ENCODE assay signal across 21 cellular contexts in the genomic region with DNA sequence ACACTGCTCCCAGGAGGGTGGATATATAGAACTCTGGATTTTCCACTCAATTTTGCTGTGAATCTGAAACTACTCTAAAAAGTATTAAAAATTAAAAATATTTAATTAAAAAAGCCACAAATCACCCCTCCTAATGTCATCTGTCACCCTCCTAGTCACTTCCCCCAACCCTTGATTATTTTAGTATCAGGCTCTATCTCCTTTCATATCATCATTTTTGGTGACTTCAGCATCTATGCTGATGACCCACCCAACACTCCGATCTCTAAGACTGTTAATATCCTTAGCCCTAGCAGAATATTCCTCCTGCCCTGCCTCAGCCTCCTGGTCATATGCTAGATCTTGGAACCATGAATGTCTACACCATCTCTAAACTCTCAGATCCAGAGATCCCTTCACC.
DNase-seq lines count a peak whose midpoint lies in the region; ATAC-seq, FAIRE-seq and TF ChIP-seq lines count a peak whose summit lies in the region.
"Had no signal": no experiment of that assay in that cellular context is flagged by ENCODE, and none has a peak within 500 bp of the region (broad histone marks: within the 10 kb centered on the region; RNA-seq: fewer than 3 reads in every experiment).

No MANE protein-coding gene starts in this region.

- TF ChIP-seq CTCF in right atrium auricular region (IDR thresholded peaks at IDR 0.05), result no peak
- no peak for TF ChIP-seq CTCF in GM12878 (IDR thresholded peaks at IDR 0.05 in 2 of 3, conservative IDR thresholded peaks at IDR 0.05 in 1 of 3; ENCODE audit: control insufficient read depth in 2 of 3, extremely low read depth in 1 of 3, insufficient read depth in 1 of 3, low read depth in 3 of 3, low read length in 3 of 3)
- no peak for TF ChIP-seq CTCF in parathyroid adenoma (IDR thresholded peaks at IDR 0.05)
- no peak for TF ChIP-seq CTCF in vagina (IDR thresholded peaks at IDR 0.05)

- H2AFZ ChIP-seq in GM12878 (ENCODE audit: control insufficient read depth, low read depth, low read length), result peak overlapping the region; percentile 66
- peak overlapping the region; percentile 76 for H2AFZ ChIP-seq in parathyroid adenoma

- POLR2A ChIA-PET in GM12878 (lab: Charles Lee), result interaction anchor here (0.7 to 1.7 kb wide), 8 partner anchors 19 to 214 kb away, joined by 3 to 6 read pairs (median 3); no protein-coding TSS in a partner anchor

- H3K79me2 ChIP-seq in GM12878 (ENCODE audit: control insufficient read depth, insufficient read depth, low read length), result peaks cover 2% of the 10 kb centered on the region; the same call in 1 of the 2 replicates
- peaks cover 3% of the 10 kb centered on the region for H3K79me2 ChIP-seq in parathyroid adenoma

- FAIRE-seq in GM12878 (lab: Jason Lieb, UNC), result no peak
- FAIRE-seq: A549, G401.6, small intestine had no signal

- H3K27ac ChIP-seq in right atrium auricular region (peak overlapping the region; percentile 95 to 96), GM12878 (ENCODE audit: control insufficient read depth, insufficient read depth) (peak overlapping the region; percentile 91), parathyroid adenoma (peak overlapping the region; percentile 45), vagina (peak overlapping the region; percentile 92)

- H3K9me3 ChIP-seq in right atrium auricular region (no peaks in the 10 kb centered on the region), GM12878 (replicated peaks; ENCODE audit: control insufficient read depth, insufficient read depth, low read length) (peaks cover 4% of the 10 kb centered on the region; the same call in 2 of the 3 replicates), parathyroid adenoma (ENCODE audit: control insufficient read depth, low read length) (no peaks in the 10 kb centered on the region), vagina (no peaks in the 10 kb centered on the region)

- peaks cover 0 to 61% of the 10 kb centered on the region in 2 donors for H3K4me1 ChIP-seq in right atrium auricular region
- H3K4me1 ChIP-seq in GM12878 (ENCODE audit: control insufficient read depth, insufficient read depth, low read length), result peaks cover 57% of the 10 kb centered on the region
- H3K4me1 ChIP-seq in parathyroid adenoma, result peaks cover 27% of the 10 kb centered on the region
- H3K4me1 ChIP-seq in vagina, result peaks cover 56% of the 10 kb centered on the region

- H3K27me3 ChIP-seq in right atrium auricular region, result no peaks in the 10 kb centered on the region
- H3K27me3 ChIP-seq in GM12878 (replicated peaks in 1 of 2; ENCODE audit: control insufficient read depth in 2 of 2, insufficient read depth in 2 of 2, low read length in 1 of 2), result no peaks in the 10 kb centered on the region
- no peaks in the 10 kb centered on the region for H3K27me3 ChIP-seq in parathyroid adenoma (ENCODE audit: control insufficient read depth, insufficient read depth, low read length)
- no peaks in the 10 kb centered on the region for H3K27me3 ChIP-seq in vagina

- no peak for TF ChIP-seq EP300 in GM12878 (IDR thresholded peaks at IDR 0.05; ENCODE audit: borderline replicate concordance in 1 of 2, control insufficient read depth in 1 of 2, low read depth in 2 of 2, low read length in 2 of 2)

- H3K36me3 ChIP-seq in right atrium auricular region (no peaks in the 10 kb centered on the region), GM12878 (ENCODE audit: control insufficient read depth in 2 of 2, insufficient read depth in 2 of 2, low read length in 1 of 2) (no peaks in the 10 kb centered on the region), parathyroid adenoma (ENCODE audit: control insufficient read depth, insufficient read depth, low read length) (no peaks in the 10 kb centered on the region), vagina (no peaks in the 10 kb centered on the region)

- H3K9ac ChIP-seq in GM12878 (ENCODE audit: control insufficient read depth, insufficient read depth, low read length), result peak overlapping the region; percentile 41; the same call in 1 of the 2 replicates
- H3K9ac ChIP-seq in parathyroid adenoma, result no peak overlapping the region

- intact Hi-C loops in left ventricle myocardium superior (cut with micrococcal nuclease) (no loop called here), GM12878 (cut with micrococcal nuclease; ENCODE audit: unreplicated experiment) (loop anchor here (2.0 to 5.0 kb wide), 3 partner anchors 110 to 254 kb away; no protein-coding TSS in a partner anchor), vagina (cut with DNase I) (loop anchor here (5.0 to 10.0 kb wide), 2 partner anchors 109 to 336 kb away; partner anchors contain the start of gene AFTPH)

- no peak for ATAC-seq in left ventricle myocardium superior
- peak; percentile 6; the same call in 1 of the 3 replicates for ATAC-seq in GM12878
- no peak for ATAC-seq in HG03196 (IDR thresholded peaks at IDR 0.05; ENCODE audit: unreplicated experiment)
- ATAC-seq: A549; activated naive CD8-positive, alpha-beta T cell treated with anti-CD3 and anti-CD28 coated beads, Interleukin-2, amount 50 U/mL, for 24 hours; esophagus mucosa; stimulated activated naive CD8-positive, alpha-beta T cell treated with anti-CD3 and anti-CD28 coated beads, Interleukin-15, amount 100 ng/mL, for 72 hours had no signal

- DNase-seq in right atrium auricular region (ENCODE audit: low spot score) (no peak), left ventricle myocardium superior (no peak), GM12878 (ENCODE audit: low read depth, low spot score) (no peak), vagina (ENCODE audit: extremely low spot score in 2 of 2) (no peak), medulla oblongata (ENCODE audit: extremely low spot score) (no peak), NCI-H2227 (lab: John Stamatoyannopoulos, UW; ENCODE audit: unreplicated experiment) (no peak)
- DNase-seq: activated CD4-positive, alpha-beta T cell treated with anti-CD3 and anti-CD28 coated beads for 48 hours; activated CD8-positive, alpha-beta memory T cell treated with anti-CD3 and anti-CD28 coated beads, Interleukin-2, amount 50 U/mL, for 4 hours; activated naive CD8-positive, alpha-beta T cell treated with anti-CD3 and anti-CD28 coated beads, Interleukin-2, amount 50 U/mL, for 24 hours; DMS 273 treated with DMSO at 0.1 percent for 48 hours; HFFc6; NCI-H1694 treated with DMSO at 0.1 percent for 48 hours; NCI-H226; small intestine; stimulated activated CD4-positive, alpha-beta T cell treated with anti-CD3 and anti-CD28 coated beads, Interleukin-4, amount 100 ng/mL, for 1 hour; stimulated activated naive CD8-positive, alpha-beta T cell treated with anti-CD3 and anti-CD28 coated beads, Interleukin-15, amount 100 ng/mL, for 72 hours had no signal

- no peaks in the 10 kb centered on the region for H4K20me1 ChIP-seq in GM12878 (ENCODE audit: control insufficient read depth, insufficient read depth)

- TF ChIP-seq RAD21 in GM12878 (IDR thresholded peaks at IDR 0.05; ENCODE audit: insufficient read depth, low read depth, low read length), result no peak

- H3K4me2 ChIP-seq in GM12878 (ENCODE audit: control insufficient read depth, insufficient read depth), result peak overlapping the region; percentile 98
- H3K4me2 ChIP-seq in parathyroid adenoma (ENCODE audit: low read length), result no peak overlapping the region

- in situ Hi-C loops in GM12878 (cut with MboI), result loop anchor here (5.0 to 10.0 kb wide), 4 partner anchors 219 to 529 kb away; partner anchors contain the start of gene AFTPH

- BruUV-seq in GM12878 (replicated peaks; lab: Mats Ljungman, UMichigan), result no TSS peak

- RAD21 ChIA-PET in GM12878 (lab: Charles Lee; ENCODE audit: unreplicated experiment), result interaction anchor here (0.7 to 7.7 kb wide), 12 partner anchors 12 to 337 kb away, joined by 3 to 88 read pairs (median 10); partner anchors contain the start of genes AFTPH and SERTAD2

- no peak for TF ChIP-seq POLR2A in GM12878 (IDR thresholded peaks at IDR 0.05; ENCODE audit: low read depth, low read length)
- TF ChIP-seq POLR2A in vagina (IDR thresholded peaks at IDR 0.05), result no peak

- SMC1A ChIA-PET in GM12878 (lab: Charles Lee; ENCODE audit: uncharacterized antibody, unreplicated experiment), result interaction anchor here (0.9 to 7.6 kb wide), 22 partner anchors 8 to 532 kb away, joined by 3 to 52 read pairs (median 6); partner anchors contain the start of gene AFTPH

- no peak overlapping the region for H3K4me3 ChIP-seq in right atrium auricular region
- peak overlapping the region; percentile 21; the same call in 1 of the 2 replicates for H3K4me3 ChIP-seq in GM12878
- H3K4me3 ChIP-seq in parathyroid adenoma (ENCODE audit: low read depth, low read length), result no peak overlapping the region
- H3K4me3 ChIP-seq in vagina, result no peak overlapping the region
- H3K4me3 ChIP-seq: A549 had no signal

- CTCF ChIA-PET in GM12878 (lab: Yijun Ruan, JAX), result interaction anchor here (1.0 to 3.2 kb wide), 16 partner anchors 12 to 530 kb away, joined by 3 to 21 read pairs (median 6); partner anchors contain the start of gene AFTPH

- 35% methylated on average over 1 of the region's 1 CpG for WGBS in GM12878 (ENCODE audit: insufficient coverage, insufficient replicate concordance, low lambda C conversion rate, missing lambda C conversion rate)

TF ChIP-seq in GM12878, 131 proteins besides CTCF, POLR2A, EP300 and RAD21 (continues in another document):
- TF ChIP-seq BACH1 (IDR thresholded peaks at IDR 0.05; ENCODE audit: borderline replicate concordance) (no peak), NR2C2 (IDR thresholded peaks at IDR 0.05; ENCODE audit: borderline replicate concordance, control insufficient read depth, insufficient read length, low read depth) (no peak), CHD4 (IDR thresholded peaks at IDR 0.05) (no peak), NFYA (IDR thresholded peaks at IDR 0.05; ENCODE audit: borderline replicate concordance, low read depth, low read length) (no peak), ZNF207 (IDR thresholded peaks at IDR 0.05; ENCODE audit: borderline replicate concordance) (no peak), MYC (IDR thresholded peaks at IDR 0.05; ENCODE audit: insufficient read depth, insufficient read length, insufficient replicate concordance, low read length, severe bottlenecking) (no peak), ZNF24 (IDR thresholded peaks at IDR 0.05) (no peak), ZNF384 (IDR thresholded peaks at IDR 0.05; ENCODE audit: borderline replicate concordance, low read depth, low read length) (no peak), FOS (IDR thresholded peaks at IDR 0.05; ENCODE audit: borderline replicate concordance, extremely low read depth, insufficient read length) (no peak), ZNF274 (IDR thresholded peaks at IDR 0.05; ENCODE audit: insufficient read depth, insufficient read length) (no peak), RBBP5 (conservative IDR thresholded peaks at IDR 0.05) (no peak), MEF2B (IDR thresholded peaks at IDR 0.05; ENCODE audit: partially characterized antibody, poor library complexity, severe bottlenecking) (no peak)

Comparison
In these comparisons a context has a peak if more than half of its experiments do, and no peak if none do; other contexts are left out.
1. H3K27ac ChIP-seq: peak in every context shown above with its lines; median percentile 96 in right atrium auricular region; 92 in vagina; 91 in GM12878; 45 in parathyroid adenoma.